In genomic region chr12:94305293-94305957, GRCh38 we compare ENCODE assay signal across 8 cellular contexts.
DNase-seq lines count a peak whose midpoint lies in the region; ATAC-seq and TF ChIP-seq lines count a peak whose summit lies in the region.

No MANE protein-coding gene starts in this region.

- WGBS in spleen, 5 donors = 66 to 77% (median 76%) methylated on average over 7 of the region's 7 CpGs

- no peak overlapping the region for H3K9ac ChIP-seq in Karpas-422 (ENCODE audit: low read length)

- H3K9me2 ChIP-seq in Karpas-422 (replicated peaks; ENCODE audit: insufficient read depth, low read length) = no peaks in the 10 kb centered on the region

- no peak for TF ChIP-seq POLR2A in spleen (IDR thresholded peaks at IDR 0.05)

- H4K20me1 ChIP-seq in Karpas-422 (ENCODE audit: insufficient read depth, low read depth, low read length) = no peaks in the 10 kb centered on the region

- H3K4me2 ChIP-seq in Karpas-422 (ENCODE audit: low read depth, low read length, poor library complexity, severe bottlenecking) = no peak overlapping the region

- H3K36me3 ChIP-seq in spleen (peaks cover 0 to 100% (median 54%) of the 10 kb centered on the region in 6 donors), Karpas-422 (ENCODE audit: insufficient read depth, low read length) (peaks cover 67% of the 10 kb centered on the region)

- TF ChIP-seq CTCF in AG10803 (conservative IDR thresholded peaks at IDR 0.05; ENCODE audit: low read length) (no peak), fibroblast of the aortic adventitia (IDR thresholded peaks at IDR 0.05; ENCODE audit: insufficient read depth, low read length) (no peak), spleen (IDR thresholded peaks at IDR 0.05 in 8 of 11, conservative IDR thresholded peaks at IDR 0.05 in 3 of 11) (no peak)

- H3K27me3 ChIP-seq in spleen (replicated peaks in 1 of 7) (no peaks in the 10 kb centered on the region), Karpas-422 (ENCODE audit: low read length) (no peaks in the 10 kb centered on the region)

- no peak overlapping the region for H3K4me3 ChIP-seq in AG10803 (ENCODE audit: low read length)
- no peak overlapping the region for H3K4me3 ChIP-seq in fibroblast of the aortic adventitia (ENCODE audit: low read depth, low read length)
- no peak overlapping the region for H3K4me3 ChIP-seq in spleen
- H3K4me3 ChIP-seq in Karpas-422 (ENCODE audit: low read length) = no peak overlapping the region

- intact Hi-C loops in spleen (cut with DNase I; ENCODE audit: low total_unique reads) = no loop called here

- H3K79me2 ChIP-seq in Karpas-422 (ENCODE audit: low read length) = no peaks in the 10 kb centered on the region

- no peak overlapping the region for H2AFZ ChIP-seq in Karpas-422 (ENCODE audit: low read length)

- H3K27ac ChIP-seq in spleen (peak overlapping the region in 2 of 8 donors; percentile 1 to 41), Karpas-422 (ENCODE audit: low read length) (no peak overlapping the region)

- H3K9me3 ChIP-seq in spleen = no peaks in the 10 kb centered on the region
- no peaks in the 10 kb centered on the region for H3K9me3 ChIP-seq in Karpas-422 (ENCODE audit: low read length)

- H3K4me1 ChIP-seq in spleen = peaks cover 0 to 19% (median 0%) of the 10 kb centered on the region in 6 donors
- H3K4me1 ChIP-seq in Karpas-422 (ENCODE audit: low read length) = no peaks in the 10 kb centered on the region

- DNase-seq in AG10803 (ENCODE audit: low read depth) (peak; percentile 49), NCI-H2107 treated with DMSO at 0.1 percent for 48 hours (lab: John Stamatoyannopoulos, UW; ENCODE audit: unreplicated experiment) (peak; percentile 57), fibroblast of the aortic adventitia (ENCODE audit: low read depth) (peak; percentile 56), AG08395 (ENCODE audit: low spot score) (no peak), NCI-H2171 treated with DMSO at 0.1 percent for 48 hours (lab: John Stamatoyannopoulos, UW) (no peak), spleen (no peak), Karpas-422 (no peak)

- peak; percentile 64 for ATAC-seq in GM21381 (IDR thresholded peaks at IDR 0.05; ENCODE audit: unreplicated experiment)

Comparison
In these comparisons a context has a peak if more than half of its experiments do, and no peak if none do; other contexts are left out.
1. DNase-seq: peak in AG10803 (single experiment), NCI-H2107 treated with DMSO at 0.1 percent for 48 hours (single experiment) and fibroblast of the aortic adventitia (single experiment); none in AG08395 (single experiment), NCI-H2171 treated with DMSO at 0.1 percent for 48 hours (single experiment), spleen (single experiment) and Karpas-422 (single experiment).